ENCODE assay signal across 2 cellular contexts in genomic region chr20:56702931-56703840, GRCh38.
TF ChIP-seq lines count a peak whose summit lies in the region.

No MANE protein-coding gene starts in this region.

TF ChIP-seq in HepG2, 621 proteins besides CTCF, POLR2A, EP300 and RAD21 (continued from another document):
- TF ChIP-seq ZBTB40 (IDR thresholded peaks at IDR 0.05) (no peak), ZBTB40 (CRISPR knock-in tag; IDR thresholded peaks at IDR 0.05) (peak; percentile 55; the same call in 1 of the 2 replicates)

TF ChIP-seq in H1, 55 proteins besides CTCF, POLR2A, EP300 and RAD21 (continued from another document):
- TF ChIP-seq CHD7 (IDR thresholded peaks at IDR 0.05; ENCODE audit: insufficient replicate concordance, low read length) (no peak), POU5F1 (IDR thresholded peaks at IDR 0.05; ENCODE audit: low read depth, low read length) (no peak), CBX5 (IDR thresholded peaks at IDR 0.05; ENCODE audit: low read depth, low read length) (no peak)
